Comparison of ENCODE assay signal across 30 cellular contexts in genomic region chr4:149749769-149750168, GRCh38.
"Had no signal": no experiment of that assay in that cellular context is flagged by ENCODE, and none has a peak within 500 bp of the region (broad histone marks: within the 10 kb centered on the region; RNA-seq: fewer than 3 reads in every experiment).

No MANE protein-coding gene starts in this region.

- H3K4me1 Mint-ChIP-seq: activated CD4-positive, alpha-beta memory T cell treated with anti-CD3 and anti-CD28 coated beads, Interleukin-2, amount 10 ng/mL, durations not matched to agents 7 days and 5 days; activated CD4-positive, alpha-beta T cell treated with anti-CD3 and anti-CD28 coated beads, Interleukin-2, amount 10 ng/mL, durations not matched to agents 7 days and 5 days; activated naive CD4-positive, alpha-beta T cell treated with anti-CD3 and anti-CD28 coated beads, Interleukin-2, amount 10 ng/mL, durations not matched to agents 7 days and 5 days; activated naive CD8-positive, alpha-beta T cell treated with anti-CD3 and anti-CD28 coated beads, Interleukin-2, amount 10 ng/mL, durations not matched to agents 7 days and 5 days; brain; T-helper 17 cell had no signal

- ATAC-seq: activated naive CD4-positive, alpha-beta T cell treated with anti-CD3 and anti-CD28 coated beads, Interleukin-2, amount 50 U/mL, for 72 hours; activated T-cell treated with anti-CD3 and anti-CD28 coated beads, Interleukin-2, amount 50 U/mL, for 72 hours; esophagus mucosa; foreskin keratinocyte; gastrocnemius medialis; heart left ventricle; T-helper 17 cell; WTC11 had no signal

- H3K27ac ChIP-seq: ascending aorta, breast epithelium, cardiac muscle cell, colonic mucosa, foreskin keratinocyte, gastrocnemius medialis, heart left ventricle, VCaP had no signal

- H3K36me3 ChIP-seq: ascending aorta, breast epithelium, cardiac muscle cell, colonic mucosa, gastrocnemius medialis, heart left ventricle had no signal

- H3K9me3 ChIP-seq: ascending aorta, breast epithelium, colonic mucosa, gastrocnemius medialis, heart left ventricle had no signal

- H3K27ac Mint-ChIP-seq: activated CD4-positive, alpha-beta memory T cell treated with anti-CD3 and anti-CD28 coated beads, Interleukin-2, amount 10 ng/mL, durations not matched to agents 7 days and 5 days; activated CD4-positive, alpha-beta T cell treated with anti-CD3 and anti-CD28 coated beads, Interleukin-2, amount 10 ng/mL, durations not matched to agents 7 days and 5 days; activated naive CD4-positive, alpha-beta T cell treated with anti-CD3 and anti-CD28 coated beads, Interleukin-2, amount 10 ng/mL, durations not matched to agents 7 days and 5 days; activated naive CD4-positive, alpha-beta T cell treated with anti-CD3 and anti-CD28 coated beads, Interleukin-2, amount 50 U/mL, for 72 hours; activated naive CD8-positive, alpha-beta T cell treated with anti-CD3 and anti-CD28 coated beads, Interleukin-2, amount 10 ng/mL, durations not matched to agents 7 days and 5 days; activated T-cell treated with anti-CD3 and anti-CD28 coated beads, Interleukin-2, amount 50 U/mL, for 24 hours; activated T-cell treated with anti-CD3 and anti-CD28 coated beads, Interleukin-2, amount 50 U/mL, for 72 hours; brain; T-helper 17 cell; WTC11 had no signal

- DNase-seq: activated CD4-positive, alpha-beta memory T cell treated with anti-CD3 and anti-CD28 coated beads, Interleukin-2, amount 10 ng/mL, durations not matched to agents 7 days and 5 days; activated CD4-positive, alpha-beta T cell treated with anti-CD3 and anti-CD28 coated beads for 1 hour; activated CD4-positive, alpha-beta T cell treated with anti-CD3 and anti-CD28 coated beads for 4 hours; activated CD4-positive, alpha-beta T cell treated with anti-CD3 and anti-CD28 coated beads, Interleukin-2, amount 10 ng/mL, durations not matched to agents 7 days and 5 days; activated CD4-positive, alpha-beta T cell treated with anti-CD3 and anti-CD28 coated beads, Interleukin-2, amount 50 U/mL, for 4 hours; activated CD8-positive, alpha-beta memory T cell treated with anti-CD3 and anti-CD28 coated beads, Interleukin-2, amount 50 U/mL, for 48 hours; activated gamma-delta T cell; activated naive CD4-positive, alpha-beta T cell; activated naive CD4-positive, alpha-beta T cell treated with anti-CD3 and anti-CD28 coated beads, Interleukin-2, amount 10 ng/mL, durations not matched to agents 7 days and 5 days; activated naive CD8-positive, alpha-beta T cell treated with anti-CD3 and anti-CD28 coated beads, Interleukin-2, amount 10 ng/mL, durations not matched to agents 7 days and 5 days; activated T-cell treated with anti-CD3 and anti-CD28 coated beads for 4 hours; activated T-cell treated with anti-CD3 and anti-CD28 coated beads, Interleukin-2, amount 50 U/mL, for 24 hours; activated T-cell treated with anti-CD3 and anti-CD28 coated beads, Interleukin-2, amount 50 U/mL, for 72 hours; central memory CD4-positive, alpha-beta T cell; cerebellar nuclear complex; colonic mucosa; effector CD8-positive, alpha-beta T cell; foreskin keratinocyte; gastrocnemius medialis; glutamatergic neuron; heart left ventricle; T-helper 17 cell had no signal

- H3K9me3 Mint-ChIP-seq: activated CD4-positive, alpha-beta memory T cell treated with anti-CD3 and anti-CD28 coated beads, Interleukin-2, amount 10 ng/mL, durations not matched to agents 7 days and 5 days; activated CD4-positive, alpha-beta T cell treated with anti-CD3 and anti-CD28 coated beads, Interleukin-2, amount 10 ng/mL, durations not matched to agents 7 days and 5 days; activated naive CD4-positive, alpha-beta T cell treated with anti-CD3 and anti-CD28 coated beads, Interleukin-2, amount 10 ng/mL, durations not matched to agents 7 days and 5 days; activated T-cell treated with anti-CD3 and anti-CD28 coated beads, Interleukin-2, amount 50 U/mL, for 24 hours; activated T-cell treated with anti-CD3 and anti-CD28 coated beads, Interleukin-2, amount 50 U/mL, for 72 hours; brain; WTC11 had no signal

- H3K4me1 ChIP-seq: ascending aorta, breast epithelium, colonic mucosa, gastrocnemius medialis, heart left ventricle had no signal

- H3K36me3 Mint-ChIP-seq: activated naive CD4-positive, alpha-beta T cell treated with anti-CD3 and anti-CD28 coated beads, Interleukin-2, amount 10 ng/mL, durations not matched to agents 7 days and 5 days; activated naive CD4-positive, alpha-beta T cell treated with anti-CD3 and anti-CD28 coated beads, Interleukin-2, amount 50 U/mL, for 72 hours; activated naive CD8-positive, alpha-beta T cell treated with anti-CD3 and anti-CD28 coated beads, Interleukin-2, amount 10 ng/mL, durations not matched to agents 7 days and 5 days; brain; WTC11 had no signal

- H3K27me3 Mint-ChIP-seq: activated CD4-positive, alpha-beta memory T cell treated with anti-CD3 and anti-CD28 coated beads, Interleukin-2, amount 10 ng/mL, durations not matched to agents 7 days and 5 days; activated CD4-positive, alpha-beta T cell treated with anti-CD3 and anti-CD28 coated beads, Interleukin-2, amount 10 ng/mL, durations not matched to agents 7 days and 5 days; activated naive CD4-positive, alpha-beta T cell treated with anti-CD3 and anti-CD28 coated beads, Interleukin-2, amount 10 ng/mL, durations not matched to agents 7 days and 5 days; activated T-cell treated with anti-CD3 and anti-CD28 coated beads, Interleukin-2, amount 50 U/mL, for 24 hours; T-helper 17 cell had no signal

- H3K4me3 ChIP-seq: ascending aorta, breast epithelium, cardiac muscle cell, colonic mucosa, gastrocnemius medialis, heart left ventricle had no signal

- H3K27me3 ChIP-seq: ascending aorta, breast epithelium, cardiac muscle cell, colonic mucosa, foreskin keratinocyte, gastrocnemius medialis, heart left ventricle had no signal

- H3K4me3 Mint-ChIP-seq: activated CD4-positive, alpha-beta memory T cell treated with anti-CD3 and anti-CD28 coated beads, Interleukin-2, amount 10 ng/mL, durations not matched to agents 7 days and 5 days; activated CD4-positive, alpha-beta T cell treated with anti-CD3 and anti-CD28 coated beads, Interleukin-2, amount 10 ng/mL, durations not matched to agents 7 days and 5 days; activated naive CD4-positive, alpha-beta T cell treated with anti-CD3 and anti-CD28 coated beads, Interleukin-2, amount 10 ng/mL, durations not matched to agents 7 days and 5 days; activated naive CD8-positive, alpha-beta T cell treated with anti-CD3 and anti-CD28 coated beads, Interleukin-2, amount 10 ng/mL, durations not matched to agents 7 days and 5 days; activated T-cell treated with anti-CD3 and anti-CD28 coated beads, Interleukin-2, amount 50 U/mL, for 24 hours; activated T-cell treated with anti-CD3 and anti-CD28 coated beads, Interleukin-2, amount 50 U/mL, for 72 hours; brain; T-helper 17 cell; WTC11 had no signal
